Comparison of ENCODE assay signal across 9 cellular contexts in genomic region chr5:154198611-154199230, GRCh38. TPM values are rescaled to one million over a fixed set of nuclear protein-coding genes. Genes with fewer than 3 reads are reported as not detected.
A peak's percentile ranks its signal among the peaks of the same experiment; 100 is the strongest.
DNase-seq lines count a peak whose midpoint lies in the region; ATAC-seq and TF ChIP-seq lines count a peak whose summit lies in the region.
"Had no signal": no experiment of that assay in that cellular context is flagged by ENCODE, and none has a peak within 500 bp of the region (broad histone marks: within the 10 kb centered on the region; RNA-seq: fewer than 3 reads in every experiment).

No MANE protein-coding gene starts in this region.

- H3K36me3 Mint-ChIP-seq in dendritic cell treated with granulocyte-macrophage colony-stimulating factor and Interleukin-4, amounts not matched to agents 40 ng/mL and 50 ng/mL, for 4 days (ENCODE audit: low read depth) = peaks cover 34% of the 10 kb centered on the region
- peaks cover 12% of the 10 kb centered on the region for H3K36me3 Mint-ChIP-seq in neural progenitor cell

- POLR2A ChIA-PET in PC-3 (lab: Charles Lee; ENCODE audit: unreplicated experiment) = no interaction called here

- no TSS peak for BruUV-seq in PC-3 (replicated peaks; lab: Mats Ljungman, UMichigan)

- CTCF ChIA-PET in PC-3 (lab: Charles Lee) = no interaction called here

- H3K9me3 Mint-ChIP-seq in dendritic cell treated with granulocyte-macrophage colony-stimulating factor and Interleukin-4, amounts not matched to agents 40 ng/mL and 50 ng/mL, for 4 days = no peaks in the 10 kb centered on the region
- no peaks in the 10 kb centered on the region for H3K9me3 Mint-ChIP-seq in neural progenitor cell

- H3K4me3 Mint-ChIP-seq in dendritic cell treated with granulocyte-macrophage colony-stimulating factor and Interleukin-4, amounts not matched to agents 40 ng/mL and 50 ng/mL, for 4 days = no peak overlapping the region
- H3K4me3 Mint-ChIP-seq in neural progenitor cell = no peak overlapping the region

- DNase-seq in NCI-H510A treated with DMSO at 0.1 percent for 48 hours (lab: John Stamatoyannopoulos, UW) = peak; percentile 28
- no peak for DNase-seq in NCI-H510A (lab: John Stamatoyannopoulos, UW)
- peak; percentile 84 for DNase-seq in PC-3
- DNase-seq in neural progenitor cell (ENCODE audit: low spot score) = no peak
- DNase-seq in NOMO-1 (lab: John Stamatoyannopoulos, UW; ENCODE audit: unreplicated experiment in 2 of 2) = no peak
- DNase-seq in COLO668 (lab: John Stamatoyannopoulos, UW; ENCODE audit: unreplicated experiment) = no peak
- DNase-seq: NCI-H1930 had no signal

- no peak overlapping the region for H2AFZ ChIP-seq in PC-3 (ENCODE audit: low read length)
- no peak overlapping the region for H2AFZ ChIP-seq in neural progenitor cell (replicated peaks)

- H3K4me1 ChIP-seq in PC-3 (ENCODE audit: insufficient read depth, low read length) (peaks cover 58% of the 10 kb centered on the region), neural progenitor cell (peaks cover 26% of the 10 kb centered on the region)

- no peaks in the 10 kb centered on the region for H3K27me3 ChIP-seq in PC-3 (ENCODE audit: low read length)
- peaks cover 4% of the 10 kb centered on the region for H3K27me3 ChIP-seq in neural progenitor cell

- H3K27me3 Mint-ChIP-seq in dendritic cell treated with granulocyte-macrophage colony-stimulating factor and Interleukin-4, amounts not matched to agents 40 ng/mL and 50 ng/mL, for 4 days = no peaks in the 10 kb centered on the region
- peaks cover 4% of the 10 kb centered on the region for H3K27me3 Mint-ChIP-seq in neural progenitor cell (ENCODE audit: insufficient read depth, low read depth)

- peak overlapping the region; percentile 59 for H3K9ac ChIP-seq in PC-3 (ENCODE audit: low read length)
- H3K9ac ChIP-seq in neural progenitor cell = no peak overlapping the region

- H4K20me1 ChIP-seq in PC-3 (ENCODE audit: low read length) = no peaks in the 10 kb centered on the region
- H4K20me1 ChIP-seq in neural progenitor cell (ENCODE audit: low read depth) = no peaks in the 10 kb centered on the region

- H3K9me3 ChIP-seq in PC-3 (ENCODE audit: low read length) (no peaks in the 10 kb centered on the region), neural progenitor cell (ENCODE audit: low read depth) (no peaks in the 10 kb centered on the region)

- H3K4me2 ChIP-seq in PC-3 (ENCODE audit: low read length) (peak overlapping the region; percentile 82), neural progenitor cell (no peak overlapping the region)

- peak overlapping the region; percentile 7 for H3K27ac Mint-ChIP-seq in dendritic cell treated with granulocyte-macrophage colony-stimulating factor and Interleukin-4, amounts not matched to agents 40 ng/mL and 50 ng/mL, for 4 days
- peak overlapping the region; percentile 51 for H3K27ac Mint-ChIP-seq in neural progenitor cell

- intact Hi-C loops in PC-3 (cut with micrococcal nuclease) = loop anchor here (1.0 to 2.0 kb wide), 3 partner anchors 16 to 208 kb away; no protein-coding TSS in a partner anchor
- intact Hi-C loops in dendritic cell treated with granulocyte-macrophage colony-stimulating factor and Interleukin-4, amounts not matched to agents 40 ng/mL and 50 ng/mL, for 4 days (cut with micrococcal nuclease) = loop anchor here (10.0 kb wide), 1 partner anchor 206 kb away; no protein-coding TSS in a partner anchor

- no peaks in the 10 kb centered on the region for H3K9me2 ChIP-seq in PC-3 (replicated peaks; ENCODE audit: low read length)

- H3K36me3 ChIP-seq in PC-3 (ENCODE audit: low read depth, low read length) (peaks cover 15% of the 10 kb centered on the region; the same call in 1 of the 2 replicates), neural progenitor cell (no peaks in the 10 kb centered on the region)

- ATAC-seq in PC-3 = peak; percentile 57
- no peak for ATAC-seq in HG03432 (IDR thresholded peaks at IDR 0.05; ENCODE audit: unreplicated experiment)

- H3K27ac ChIP-seq in PC-3 (ENCODE audit: low read length) = peak overlapping the region; percentile 99
- no peak overlapping the region for H3K27ac ChIP-seq in neural progenitor cell

- TF ChIP-seq CTCF in PC-3 (conservative IDR thresholded peaks at IDR 0.05; ENCODE audit: low read depth, low read length) (no peak), neural progenitor cell (IDR thresholded peaks at IDR 0.05) (no peak)

- peaks cover 40% of the 10 kb centered on the region for H3K4me1 Mint-ChIP-seq in dendritic cell treated with granulocyte-macrophage colony-stimulating factor and Interleukin-4, amounts not matched to agents 40 ng/mL and 50 ng/mL, for 4 days (ENCODE audit: low read depth)
- peaks cover 58% of the 10 kb centered on the region for H3K4me1 Mint-ChIP-seq in neural progenitor cell

- H3F3A ChIP-seq in PC-3 (ENCODE audit: low read length, unreplicated experiment) (peaks cover 5% of the 10 kb centered on the region), neural progenitor cell (ENCODE audit: low read depth) (peaks cover 7% of the 10 kb centered on the region)

- H3K79me2 ChIP-seq in PC-3 (ENCODE audit: low read length) (peaks cover 77% of the 10 kb centered on the region), neural progenitor cell (ENCODE audit: low read depth) (no peaks in the 10 kb centered on the region)

- peak overlapping the region; percentile 36 for H3K4me3 ChIP-seq in PC-3 (ENCODE audit: low read length)
- no peak overlapping the region for H3K4me3 ChIP-seq in neural progenitor cell

RNA-seq across cellular contexts. Expression of gene GALNT10, which starts 8.2 kb away (rescaled TPM):
- total RNA-seq in PC-3 (2014; rRNA removed) (44.9 and 46.2 TPM in 2 replicates), neural progenitor cell (ENCODE audit: low replicate concordance) (10.2 and 10.5 TPM in 2 replicates)

Comparison
In these comparisons a context has a peak if more than half of its experiments do, and no peak if none do; other contexts are left out.
1. DNase-seq: peak in NCI-H510A treated with DMSO at 0.1 percent for 48 hours (single experiment) and PC-3 (single experiment); none in NCI-H510A (single experiment), neural progenitor cell (single experiment), NOMO-1 (0 of 2) and COLO668 (single experiment).